ENCODE assay signal across 17 cellular contexts in genomic region chr11:2847511-2847910, GRCh38. TPM values are rescaled to one million over a fixed set of nuclear protein-coding genes. Genes with fewer than 3 reads are reported as not detected.
A peak's percentile ranks its signal among the peaks of the same experiment; 100 is the strongest.
DNase-seq lines count a peak whose midpoint lies in the region; ATAC-seq and TF ChIP-seq lines count a peak whose summit lies in the region.
"Had no signal": no experiment of that assay in that cellular context is flagged by ENCODE, and none has a peak within 500 bp of the region (broad histone marks: within the 10 kb centered on the region; RNA-seq: fewer than 3 reads in every experiment).

No MANE protein-coding gene starts in this region.

- H3K4me3 ChIP-seq in BLaER1 treated with 17β-estradiol and CSF1 and Interleukin-3, amounts not matched to agents 10 nM and 100 nM = no peak overlapping the region
- peak overlapping the region in 1 of 2 experiments; percentile 16 for H3K4me3 ChIP-seq in mesenchymal stem cell (ENCODE audit: insufficient read depth in 1 of 2, low read depth in 1 of 2, low read length in 2 of 2)
- H3K4me3 ChIP-seq in BE2C (ENCODE audit: low read depth, low read length) = no peak overlapping the region

- no peak overlapping the region for H2BK120ac ChIP-seq in mesenchymal stem cell (ENCODE audit: low read depth, low read length)

- H4K8ac ChIP-seq in mesenchymal stem cell (ENCODE audit: low read length) = no peak overlapping the region

- no peak overlapping the region for H3K18ac ChIP-seq in mesenchymal stem cell (ENCODE audit: low read depth in 1 of 2, low read length in 2 of 2)

- 0 out of 22 replicates have a peak overlapping the region, but pooled peaks of 1 of the 11 experiments have one; percentile 9 for H3K27ac ChIP-seq in BLaER1 treated with 17β-estradiol and CSF1 and Interleukin-3, amounts not matched to agents 10 nM and 100 nM
- H3K27ac ChIP-seq in mesenchymal stem cell (ENCODE audit: low read length, poor library complexity, severe bottlenecking) = no peak overlapping the region

- H3K4me1 ChIP-seq in BLaER1 treated with 17β-estradiol and CSF1 and Interleukin-3, amounts not matched to agents 10 nM and 100 nM = peaks cover 13 to 88% (median 81%) of the 10 kb centered on the region in 10 experiments
- peaks cover 29% of the 10 kb centered on the region for H3K4me1 ChIP-seq in mesenchymal stem cell (ENCODE audit: control insufficient read depth, insufficient read depth, low read depth, low read length)
- no peaks in the 10 kb centered on the region for H3K4me1 ChIP-seq in BE2C

- H3K4me2 ChIP-seq in BLaER1 treated with 17β-estradiol and CSF1 and Interleukin-3, amounts not matched to agents 10 nM and 100 nM = peak overlapping the region in 8 of 11 experiments; percentile 25 to 78 (median 71); a peak in 17 of 22 replicates
- no peak overlapping the region for H3K4me2 ChIP-seq in mesenchymal stem cell (ENCODE audit: low read length, poor library complexity, severe bottlenecking)

- no peak overlapping the region for H2AFZ ChIP-seq in mesenchymal stem cell (ENCODE audit: low read depth, low read length)

- TF ChIP-seq CTCF in BE2C (IDR thresholded peaks at IDR 0.05; ENCODE audit: low read depth, low read length) = no peak

- H2BK5ac ChIP-seq in mesenchymal stem cell (ENCODE audit: low read depth, low read length, poor library complexity, severe bottlenecking) = no peak overlapping the region

- no peak overlapping the region for H3K23ac ChIP-seq in mesenchymal stem cell (ENCODE audit: low read length in 2 of 2)

- no peaks in the 10 kb centered on the region for H3K36me3 ChIP-seq in BLaER1 treated with 17β-estradiol and CSF1 and Interleukin-3, amounts not matched to agents 10 nM and 100 nM
- H3K36me3 ChIP-seq in mesenchymal stem cell (ENCODE audit: control insufficient read depth in 1 of 2, insufficient read depth in 2 of 2, low read depth in 1 of 2, low read length in 2 of 2) (peaks cover 0 to 3% of the 10 kb centered on the region in 2 experiments), BE2C (no peaks in the 10 kb centered on the region)

- H3K27me3 ChIP-seq in BLaER1 treated with 17β-estradiol and CSF1 and Interleukin-3, amounts not matched to agents 10 nM and 100 nM = no peaks in the 10 kb centered on the region
- H3K27me3 ChIP-seq in mesenchymal stem cell (ENCODE audit: control insufficient read depth in 1 of 2, insufficient read depth in 1 of 2, low read length in 2 of 2) (peaks cover 0 to 19% of the 10 kb centered on the region in 2 experiments), BE2C (no peaks in the 10 kb centered on the region)

- no peak for ATAC-seq in HG03280 (IDR thresholded peaks at IDR 0.05; ENCODE audit: unreplicated experiment)
- ATAC-seq: T-helper 17 cell had no signal

- no peak overlapping the region for H3K4ac ChIP-seq in mesenchymal stem cell (ENCODE audit: low read depth in 1 of 2, low read length in 2 of 2)

- no peak overlapping the region for H2BK12ac ChIP-seq in mesenchymal stem cell (ENCODE audit: low read length in 2 of 2)

- H3K14ac ChIP-seq in mesenchymal stem cell (ENCODE audit: low read length in 2 of 2) = no peak overlapping the region

- peaks cover 0 to 20% (median 0%) of the 10 kb centered on the region in 11 experiments; a peak in 2 of 22 replicates for H4K20me1 ChIP-seq in BLaER1 treated with 17β-estradiol and CSF1 and Interleukin-3, amounts not matched to agents 10 nM and 100 nM

- H3K9ac ChIP-seq in BLaER1 treated with 17β-estradiol and CSF1 and Interleukin-3, amounts not matched to agents 10 nM and 100 nM = no peak overlapping the region
- no peak overlapping the region for H3K9ac ChIP-seq in mesenchymal stem cell (ENCODE audit: low read length)

- no peak overlapping the region for H2AK5ac ChIP-seq in mesenchymal stem cell (ENCODE audit: low read length, severe bottlenecking)

- WGBS in mesenchymal stem cell = 96% methylated on average over 19 of the region's 21 CpGs

- H3K9me3 ChIP-seq in BLaER1 treated with 17β-estradiol and CSF1 and Interleukin-3, amounts not matched to agents 10 nM and 100 nM (replicated peaks in 1 of 11) = no peaks in the 10 kb centered on the region
- H3K9me3 ChIP-seq in mesenchymal stem cell (ENCODE audit: control insufficient read depth, low read length) (no peaks in the 10 kb centered on the region), BE2C (no peaks in the 10 kb centered on the region)

- peak overlapping the region; percentile 20 for H4K91ac ChIP-seq in mesenchymal stem cell (ENCODE audit: low read length)

- no peaks in the 10 kb centered on the region for H3K79me1 ChIP-seq in mesenchymal stem cell (replicated peaks; ENCODE audit: low read length, poor library complexity, severe bottlenecking)

- DNase-seq in NCI-H1105 (lab: John Stamatoyannopoulos, UW) (peak; percentile 88), NCI-H526 (lab: John Stamatoyannopoulos, UW) (peak; percentile 61 to 76), mesenchymal stem cell (no peak), BE2C (no peak), NOMO-1 treated with dmso at 0.1 percent for 144 hours (lab: John Stamatoyannopoulos, UW; ENCODE audit: unreplicated experiment) (no peak), occipital lobe (lab: John Stamatoyannopoulos, UW) (no peak)
- DNase-seq: Calu3; DND-41; NCI-H1694 treated with DMSO at 0.1 percent for 48 hours; NCI-H2171 treated with DMSO at 0.1 percent for 48 hours; NCI-H524; NK-92 treated with Interleukin-12 subunit alpha and Interleukin-12 subunit beta, amount 100 ng/mL, for 24 hours; RPMI8226; SIG-M5; T-helper 17 cell had no signal

- peak overlapping the region; percentile 12 for H2BK15ac ChIP-seq in mesenchymal stem cell (ENCODE audit: low read depth, poor library complexity, severe bottlenecking)

RNA-seq across cellular contexts. Expression of gene CDKN1C, which starts 38.1 kb away (rescaled TPM):
- polyA plus RNA-seq in mesenchymal stem cell (2013, experiment 1 of 2) = 29.4 TPM
- polyA plus RNA-seq in mesenchymal stem cell (2013, experiment 2 of 2) = 31.0 TPM
- polyA plus RNA-seq in BE2C (2012; ENCODE audit: insufficient read depth, insufficient read length, low read depth) = 3.6 TPM
- total RNA-seq in occipital lobe = 34.5 TPM

Comparison
In these comparisons a context has a peak if more than half of its experiments do, and no peak if none do; other contexts are left out.
1. DNase-seq: peak in NCI-H1105 (single experiment) and NCI-H526 (2 of 2); none in mesenchymal stem cell (single experiment), BE2C (single experiment), NOMO-1 treated with dmso at 0.1 percent for 144 hours (single experiment) and occipital lobe (single experiment).